Comparison of ENCODE assay signal across 29 cellular contexts in genomic region chr3:60585918-60586317, GRCh38.
DNase-seq lines count a peak whose midpoint lies in the region; ATAC-seq and TF ChIP-seq lines count a peak whose summit lies in the region.
"Had no signal": no experiment of that assay in that cellular context is flagged by ENCODE, and none has a peak within 500 bp of the region (broad histone marks: within the 10 kb centered on the region; RNA-seq: fewer than 3 reads in every experiment).

No MANE protein-coding gene starts in this region.

- POLR2A ChIA-PET in activated B cell treated with CpG ODN at 0.5 μM for 24 hours (lab: Charles Lee) = interaction anchor here (1.3 kb wide), 1 partner anchor 8 kb away, joined by 7 read pairs; no protein-coding TSS in a partner anchor
- POLR2A ChIA-PET in activated CD4-positive, alpha-beta T cell treated with anti-CD3 and anti-CD28 coated beads, Interleukin-2, amount 10 ng/mL, durations not matched to agents 7 days and 5 days (lab: Charles Lee) = no interaction called here

- peak overlapping the region; percentile 72 for H3K27ac Mint-ChIP-seq in activated B cell treated with CpG ODN at 0.5 μM for 24 hours
- H3K27ac Mint-ChIP-seq in activated CD4-positive, alpha-beta T cell treated with anti-CD3 and anti-CD28 coated beads, Interleukin-2, amount 10 ng/mL, durations not matched to agents 7 days and 5 days = no peak overlapping the region
- H3K27ac Mint-ChIP-seq: activated naive CD4-positive, alpha-beta T cell treated with anti-CD3 and anti-CD28 coated beads, Interleukin-2, amount 50 U/mL, for 72 hours; CD8-positive, alpha-beta T cell; HFFc6; stimulated activated effector memory CD8-positive, alpha-beta T cell treated with anti-CD3 and anti-CD28 coated beads, Interleukin-12 subunit alpha, Interleukin-12 subunit beta, amount 100 ng/mL, for 72 hours had no signal

- no peak overlapping the region for H3K4me3 Mint-ChIP-seq in activated B cell treated with CpG ODN at 0.5 μM for 24 hours
- H3K4me3 Mint-ChIP-seq in activated CD4-positive, alpha-beta T cell treated with anti-CD3 and anti-CD28 coated beads, Interleukin-2, amount 10 ng/mL, durations not matched to agents 7 days and 5 days = no peak overlapping the region
- H3K4me3 Mint-ChIP-seq: CD8-positive, alpha-beta T cell; HFFc6; neural crest cell; stimulated activated effector memory CD8-positive, alpha-beta T cell treated with anti-CD3 and anti-CD28 coated beads, Interleukin-12 subunit alpha, Interleukin-12 subunit beta, amount 100 ng/mL, for 72 hours had no signal

- peaks cover 21% of the 10 kb centered on the region for H3K4me1 Mint-ChIP-seq in activated B cell treated with CpG ODN at 0.5 μM for 24 hours
- no peaks in the 10 kb centered on the region for H3K4me1 Mint-ChIP-seq in activated CD4-positive, alpha-beta T cell treated with anti-CD3 and anti-CD28 coated beads, Interleukin-2, amount 10 ng/mL, durations not matched to agents 7 days and 5 days
- H3K4me1 Mint-ChIP-seq: neural crest cell; stimulated activated effector memory CD8-positive, alpha-beta T cell treated with anti-CD3 and anti-CD28 coated beads, Interleukin-12 subunit alpha, Interleukin-12 subunit beta, amount 100 ng/mL, for 72 hours had no signal

- no peaks in the 10 kb centered on the region for H3K36me3 Mint-ChIP-seq in activated B cell treated with CpG ODN at 0.5 μM for 24 hours (ENCODE audit: low read depth)
- H3K36me3 Mint-ChIP-seq in activated CD4-positive, alpha-beta T cell treated with anti-CD3 and anti-CD28 coated beads, Interleukin-2, amount 10 ng/mL, durations not matched to agents 7 days and 5 days (ENCODE audit: low read depth) = no peaks in the 10 kb centered on the region
- H3K36me3 Mint-ChIP-seq: activated naive CD4-positive, alpha-beta T cell treated with anti-CD3 and anti-CD28 coated beads, Interleukin-2, amount 50 U/mL, for 72 hours; CD8-positive, alpha-beta T cell; stimulated activated effector memory CD8-positive, alpha-beta T cell treated with anti-CD3 and anti-CD28 coated beads, Interleukin-12 subunit alpha, Interleukin-12 subunit beta, amount 100 ng/mL, for 72 hours had no signal

- WGBS in psoas muscle, 3 donors = 0 to 39% (median 0%) methylated on average over 1 of the region's 1 CpG

- no peaks in the 10 kb centered on the region for H3K27me3 Mint-ChIP-seq in activated B cell treated with CpG ODN at 0.5 μM for 24 hours
- H3K27me3 Mint-ChIP-seq in activated CD4-positive, alpha-beta T cell treated with anti-CD3 and anti-CD28 coated beads, Interleukin-2, amount 10 ng/mL, durations not matched to agents 7 days and 5 days = no peaks in the 10 kb centered on the region

- H3K27ac ChIP-seq in psoas muscle = no peak overlapping the region
- H3K27ac ChIP-seq: brain microvascular endothelial cell, ovary had no signal

- intact Hi-C loops in activated B cell treated with CpG ODN at 0.5 μM for 24 hours (cut with micrococcal nuclease) = loop anchor here (1.0 to 2.0 kb wide), 2 partner anchors 9 to 81 kb away; no protein-coding TSS in a partner anchor
- intact Hi-C loops in psoas muscle (cut with DNase I) = no loop called here

- no peak for DNase-seq in activated B cell treated with CpG ODN at 0.5 μM for 24 hours
- DNase-seq in glomerular visceral epithelial cell (ENCODE audit: extremely low spot score) = no peak
- DNase-seq in activated CD4-positive, alpha-beta T cell treated with anti-CD3 and anti-CD28 coated beads, Interleukin-2, amount 10 ng/mL, durations not matched to agents 7 days and 5 days = no peak
- no peak for DNase-seq in psoas muscle
- no peak for DNase-seq in activated CD8-positive, alpha-beta memory T cell treated with anti-CD3 and anti-CD28 coated beads, Interleukin-2, amount 50 U/mL, for 4 hours
- DNase-seq: activated CD4-positive, alpha-beta T cell treated with anti-CD3 and anti-CD28 coated beads for 48 hours; activated effector memory CD4-positive, alpha-beta T cell treated with Interleukin-2 at 50 U/mL for 16 hours; activated T-cell treated with anti-CD3 and anti-CD28 coated beads, Interleukin-2, amount 50 U/mL, for 1 hour; amygdala; brain microvascular endothelial cell; CD8-positive, alpha-beta T cell; GOT3; HFFc6; NCI-H1105 treated with DMSO at 0.1 percent for 48 hours; NCI-H1930; NCI-H524 treated with DMSO at 0.1 percent for 48 hours; ovary; SHP77 treated with DMSO at 0.1 percent for 48 hours; stimulated activated CD4-positive, alpha-beta T cell treated with anti-CD3 and anti-CD28 coated beads, Interleukin-15, amount 100 ng/mL, for 24 hours; substantia nigra; trophoblast cell had no signal

- TF ChIP-seq CTCF in activated B cell treated with CpG ODN at 0.5 μM for 24 hours (IDR thresholded peaks at IDR 0.05) (no peak), psoas muscle (IDR thresholded peaks at IDR 0.05) (no peak)

- CTCF ChIA-PET in activated B cell treated with CpG ODN at 0.5 μM for 24 hours (lab: Charles Lee) = no interaction called here
- CTCF ChIA-PET in activated CD4-positive, alpha-beta T cell treated with anti-CD3 and anti-CD28 coated beads, Interleukin-2, amount 10 ng/mL, durations not matched to agents 7 days and 5 days (lab: Charles Lee) = no interaction called here

- H3K36me3 ChIP-seq in psoas muscle (ENCODE audit: insufficient read depth in 1 of 2, low read depth in 1 of 2) = no peaks in the 10 kb centered on the region
- H3K36me3 ChIP-seq: brain microvascular endothelial cell, ovary had no signal

- H3K4me3 ChIP-seq in psoas muscle = no peak overlapping the region
- H3K4me3 ChIP-seq: ovary had no signal

- no peaks in the 10 kb centered on the region for H3K9me3 ChIP-seq in psoas muscle
- H3K9me3 ChIP-seq: ovary had no signal

- H3K27me3 ChIP-seq in psoas muscle (ENCODE audit: insufficient read depth in 3 of 3, low read length in 2 of 3) = no peaks in the 10 kb centered on the region
- H3K27me3 ChIP-seq: brain microvascular endothelial cell, ovary had no signal

- no peaks in the 10 kb centered on the region for H3K9me3 Mint-ChIP-seq in activated B cell treated with CpG ODN at 0.5 μM for 24 hours
- peaks cover 4% of the 10 kb centered on the region for H3K9me3 Mint-ChIP-seq in activated CD4-positive, alpha-beta T cell treated with anti-CD3 and anti-CD28 coated beads, Interleukin-2, amount 10 ng/mL, durations not matched to agents 7 days and 5 days
- H3K9me3 Mint-ChIP-seq: activated naive CD4-positive, alpha-beta T cell treated with anti-CD3 and anti-CD28 coated beads, Interleukin-2, amount 50 U/mL, for 72 hours; HFFc6; stimulated activated effector memory CD8-positive, alpha-beta T cell treated with anti-CD3 and anti-CD28 coated beads, Interleukin-12 subunit alpha, Interleukin-12 subunit beta, amount 100 ng/mL, for 72 hours had no signal

- ATAC-seq in GM18511 (IDR thresholded peaks at IDR 0.05; ENCODE audit: unreplicated experiment) = peak; percentile 54
- ATAC-seq in GM21576 (IDR thresholded peaks at IDR 0.05; ENCODE audit: unreplicated experiment) = peak; percentile 59
- ATAC-seq in HG03060 (IDR thresholded peaks at IDR 0.05; ENCODE audit: low read depth, unreplicated experiment) = peak; percentile 76
- ATAC-seq in activated B cell treated with CpG ODN at 0.5 μM for 24 hours (ENCODE audit: low read depth) = peak; percentile 78
- no peak for ATAC-seq in psoas muscle
- ATAC-seq: activated naive CD4-positive, alpha-beta T cell treated with anti-CD3 and anti-CD28 coated beads, Interleukin-2, amount 50 U/mL, for 72 hours; CD8-positive, alpha-beta T cell; esophagus mucosa; Panc1; stimulated activated effector memory CD8-positive, alpha-beta T cell treated with anti-CD3 and anti-CD28 coated beads, Interleukin-12 subunit alpha, Interleukin-12 subunit beta, amount 100 ng/mL, for 72 hours had no signal

- no peaks in the 10 kb centered on the region for H3K4me1 ChIP-seq in psoas muscle

Comparison
In these comparisons a context has a peak if more than half of its experiments do, and no peak if none do; other contexts are left out.
1. ATAC-seq: peak in GM18511 (single experiment), GM21576 (single experiment), HG03060 (single experiment) and activated B cell treated with CpG ODN at 0.5 μM for 24 hours (single experiment); none in psoas muscle (0 of 4).